In genomic region chr1:150974580-150975478, GRCh38 we compare ENCODE assay signal across 8 cellular contexts. TPM values are rescaled to one million over a fixed set of nuclear protein-coding genes. Genes with fewer than 3 reads are reported as not detected.
DNase-seq lines count a peak whose midpoint lies in the region; ATAC-seq, FAIRE-seq and TF ChIP-seq lines count a peak whose summit lies in the region.

Gene CERS2, minus strand, starts transcription at chr1:150974835. Its CDS starts 5,745 bp downstream, at chr1:150969090.

- ATAC-seq in HG02798 (IDR thresholded peaks at IDR 0.05; ENCODE audit: poor library complexity, unreplicated experiment), result peak; percentile 62
- ATAC-seq in HG03457 (IDR thresholded peaks at IDR 0.05; ENCODE audit: unreplicated experiment), result no peak

- TF ChIP-seq POLR2A in GM12892 (IDR thresholded peaks at IDR 0.05; ENCODE audit: low read depth, low read length), result no peak

- TF ChIP-seq CTCF in kidney epithelial cell (IDR thresholded peaks at IDR 0.05; ENCODE audit: insufficient read depth, low read length, poor library complexity, severe bottlenecking), result no peak

- H3K4me3 ChIP-seq in kidney epithelial cell (ENCODE audit: low read depth, low read length), result peak within 1 kb of the TSS; percentile 63

- no peak for FAIRE-seq in GM12892 (lab: Jason Lieb, UNC)

- no peaks in the 10 kb centered on the region for H3K27me3 ChIP-seq in kidney epithelial cell (ENCODE audit: control insufficient read depth, insufficient read depth, low read length)

- peak; percentile 72 for DNase-seq in GM12892 (ENCODE audit: insufficient read length)
- DNase-seq in NCI-H2171 (lab: John Stamatoyannopoulos, UW), result peak; percentile 63
- DNase-seq in activated CD4-positive, CD25-positive, alpha-beta regulatory T cell treated with anti-CD3 and anti-CD28 coated beads, Interleukin-2, amount 50 U/mL, for 72 hours, result peak; percentile 71
- DNase-seq in cerebellar cortex (ENCODE audit: low spot score), result peak; percentile 41
- no peak for DNase-seq in kidney epithelial cell (ENCODE audit: low read depth)
- peak; percentile 52 to 66 for DNase-seq in stimulated activated CD4-positive, alpha-beta T cell treated with anti-CD3 and anti-CD28 coated beads, Interleukin-15, amount 100 ng/mL, for 48 hours (ENCODE audit: low read depth in 2 of 2)

- no peaks in the 10 kb centered on the region for H3K36me3 ChIP-seq in kidney epithelial cell (ENCODE audit: control insufficient read depth, insufficient read depth, low read length)

RNA-seq across cellular contexts. Expression of gene CERS2, which starts in this region (rescaled TPM):
- polyA plus RNA-seq in GM12892 (2012; ENCODE audit: missing spikeins), result 60.1 TPM
- 138 and 143 TPM in 2 replicates for total RNA-seq in kidney epithelial cell
